In the genomic region with DNA sequence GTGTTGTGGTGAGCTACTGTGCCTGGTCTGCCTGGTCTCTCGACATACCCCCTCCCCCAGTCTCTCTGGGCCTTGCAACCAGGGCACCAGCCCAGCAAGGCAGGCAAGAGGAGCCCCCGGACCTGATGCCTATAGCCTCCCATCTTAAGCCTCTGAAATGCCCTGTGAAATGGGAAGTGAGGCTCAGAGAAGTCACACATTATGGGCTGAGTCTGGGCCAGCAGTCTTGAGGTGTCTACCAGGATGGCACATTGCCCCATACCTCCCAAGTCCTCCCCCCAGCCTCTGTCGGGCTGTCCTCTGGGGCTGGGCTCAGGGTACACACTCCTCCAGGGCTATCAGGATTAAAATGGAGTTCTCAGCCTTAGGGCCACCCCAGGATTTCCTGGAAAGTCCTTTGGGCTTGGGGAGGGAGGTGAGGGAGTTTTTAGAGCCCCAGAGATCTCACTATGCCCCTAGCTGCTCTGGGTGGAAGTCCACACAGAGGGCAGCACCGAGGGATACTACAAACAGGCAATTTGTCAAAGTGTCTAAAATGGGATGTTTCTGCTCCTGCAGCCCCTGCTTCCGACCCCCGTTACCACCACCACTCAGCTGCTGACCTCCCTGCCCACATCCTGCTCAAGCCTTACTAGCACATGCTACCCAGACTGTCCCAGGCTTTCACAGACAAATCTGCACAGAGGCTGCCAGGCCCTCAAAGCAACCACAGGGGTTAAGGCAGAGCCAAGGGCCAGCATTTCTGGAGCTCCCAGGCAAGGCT, we compare ENCODE assay signal across 8 cellular contexts. TPM values are rescaled to one million over a fixed set of nuclear protein-coding genes. Genes with fewer than 3 reads are reported as not detected.
DNase-seq lines count a peak whose midpoint lies in the region; ATAC-seq and TF ChIP-seq lines count a peak whose summit lies in the region.

No MANE protein-coding gene starts in this region.

- DNase-seq in activated T-cell treated with anti-CD3 and anti-CD28 coated beads, Interleukin-2, amount 50 U/mL, for 24 hours: no peak
- DNase-seq in activated T-cell treated with anti-CD3 and anti-CD28 coated beads for 4 hours (no peak), RWPE2 (ENCODE audit: low spot score) (no peak), fibroblast of mammary gland (ENCODE audit: low read depth) (peak; percentile 92), tibial nerve (ENCODE audit: low spot score in 2 of 2) (no peak)
- no peak for DNase-seq in effector CD4-positive, alpha-beta T cell

- H3K27me3 Mint-ChIP-seq in activated T-cell treated with anti-CD3 and anti-CD28 coated beads, Interleukin-2, amount 50 U/mL, for 24 hours: no peaks in the 10 kb centered on the region

- H3K36me3 ChIP-seq in RWPE2 (ENCODE audit: low read depth) (peaks cover 3% of the 10 kb centered on the region), tibial nerve (peaks cover 0 to 13% (median 0%) of the 10 kb centered on the region in 3 donors)

- H3K36me3 Mint-ChIP-seq in activated T-cell treated with anti-CD3 and anti-CD28 coated beads, Interleukin-2, amount 50 U/mL, for 24 hours (ENCODE audit: low read depth): peaks cover 26% of the 10 kb centered on the region

- TF ChIP-seq EP300 in tibial nerve (IDR thresholded peaks at IDR 0.05): no peak

- H3K4me1 Mint-ChIP-seq in activated T-cell treated with anti-CD3 and anti-CD28 coated beads, Interleukin-2, amount 50 U/mL, for 24 hours (ENCODE audit: low read depth): peaks cover 73% of the 10 kb centered on the region

- H3K4me1 ChIP-seq in RWPE2 (ENCODE audit: insufficient read depth, poor library complexity, severe bottlenecking): peaks cover 5% of the 10 kb centered on the region
- peaks cover 0 to 77% (median 67%) of the 10 kb centered on the region in 4 donors for H3K4me1 ChIP-seq in tibial nerve

- ATAC-seq in RWPE2 (ENCODE audit: low read depth) (no peak), GM21381 (IDR thresholded peaks at IDR 0.05; ENCODE audit: unreplicated experiment) (no peak), GM18505 (IDR thresholded peaks at IDR 0.05; ENCODE audit: unreplicated experiment) (no peak)

- no peak for TF ChIP-seq POLR2A in tibial nerve (IDR thresholded peaks at IDR 0.05)
- no peak for TF ChIP-seq POLR2A in GM18505 (IDR thresholded peaks at IDR 0.05; ENCODE audit: borderline replicate concordance, extremely low read depth, insufficient read depth, insufficient read length)

- H3K27me3 ChIP-seq in RWPE2 (ENCODE audit: insufficient read depth, poor library complexity, severe bottlenecking): no peaks in the 10 kb centered on the region
- no peaks in the 10 kb centered on the region for H3K27me3 ChIP-seq in tibial nerve

- H3K27ac Mint-ChIP-seq in activated T-cell treated with anti-CD3 and anti-CD28 coated beads, Interleukin-2, amount 50 U/mL, for 24 hours: peak overlapping the region; percentile 88

- H3K9me3 ChIP-seq in RWPE2 (ENCODE audit: severe bottlenecking): no peaks in the 10 kb centered on the region
- H3K9me3 ChIP-seq in tibial nerve: no peaks in the 10 kb centered on the region

- H3K9me3 Mint-ChIP-seq in activated T-cell treated with anti-CD3 and anti-CD28 coated beads, Interleukin-2, amount 50 U/mL, for 24 hours: no peaks in the 10 kb centered on the region

- peak; percentile 21 for TF ChIP-seq CTCF in RWPE2 (IDR thresholded peaks at IDR 0.05; ENCODE audit: poor library complexity, severe bottlenecking)
- TF ChIP-seq CTCF in fibroblast of mammary gland (conservative IDR thresholded peaks at IDR 0.05; ENCODE audit: control insufficient read depth, insufficient read depth, low read depth, low read length): peak; percentile 53
- TF ChIP-seq CTCF in tibial nerve (IDR thresholded peaks at IDR 0.05): peak in 2 of 5 experiments; percentile 10 to 37

- no peak overlapping the region for H3K4me3 Mint-ChIP-seq in activated T-cell treated with anti-CD3 and anti-CD28 coated beads, Interleukin-2, amount 50 U/mL, for 24 hours

- no peak overlapping the region for H3K27ac ChIP-seq in RWPE2 (ENCODE audit: poor library complexity, severe bottlenecking)
- H3K27ac ChIP-seq in tibial nerve: peak overlapping the region in 3 of 4 donors; percentile 18 to 31 (median 20)

- H3K4me3 ChIP-seq in RWPE2 (ENCODE audit: severe bottlenecking) (no peak overlapping the region), fibroblast of mammary gland (ENCODE audit: control insufficient read depth, low read depth, low read length) (no peak overlapping the region), tibial nerve (no peak overlapping the region)

- 52% methylated on average over 6 of the region's 6 CpGs for WGBS in tibial nerve, 2 donors

RNA-seq across cellular contexts. Expression of gene SH3BP1, which starts 3.1 kb away (rescaled TPM):
- total RNA-seq in tibial nerve: 10 to 100 TPM in 2 of 4 donors, 1 to 10 TPM in 2; 7.5 to 19.8 (median 13.9) TPM

RNA-seq across cellular contexts. Expression of gene PDXP, which starts 22.2 kb away (rescaled TPM):
- 10 to 100 TPM; 14.7 to 19.7 (median 16.2) TPM for total RNA-seq in tibial nerve

RNA-seq across cellular contexts. Expression of gene GGA1, which starts 27.7 kb away (rescaled TPM):
- 10 to 100 TPM; 66.3 to 99.0 (median 77.2) TPM for total RNA-seq in tibial nerve

RNA-seq across cellular contexts. Expression of gene LGALS1, which starts 39.1 kb away (rescaled TPM):
- total RNA-seq in tibial nerve: 1,000 to 10,000 TPM; 1,362 to 3,592 (median 2,463) TPM

RNA-seq across cellular contexts. Expression of gene NOL12, which starts 49.8 kb away (rescaled TPM):
- total RNA-seq in tibial nerve: 10 to 100 TPM; 24.1 to 39.5 (median 31.2) TPM
